Comparison of ENCODE assay signal across 8 cellular contexts in the genomic region with DNA sequence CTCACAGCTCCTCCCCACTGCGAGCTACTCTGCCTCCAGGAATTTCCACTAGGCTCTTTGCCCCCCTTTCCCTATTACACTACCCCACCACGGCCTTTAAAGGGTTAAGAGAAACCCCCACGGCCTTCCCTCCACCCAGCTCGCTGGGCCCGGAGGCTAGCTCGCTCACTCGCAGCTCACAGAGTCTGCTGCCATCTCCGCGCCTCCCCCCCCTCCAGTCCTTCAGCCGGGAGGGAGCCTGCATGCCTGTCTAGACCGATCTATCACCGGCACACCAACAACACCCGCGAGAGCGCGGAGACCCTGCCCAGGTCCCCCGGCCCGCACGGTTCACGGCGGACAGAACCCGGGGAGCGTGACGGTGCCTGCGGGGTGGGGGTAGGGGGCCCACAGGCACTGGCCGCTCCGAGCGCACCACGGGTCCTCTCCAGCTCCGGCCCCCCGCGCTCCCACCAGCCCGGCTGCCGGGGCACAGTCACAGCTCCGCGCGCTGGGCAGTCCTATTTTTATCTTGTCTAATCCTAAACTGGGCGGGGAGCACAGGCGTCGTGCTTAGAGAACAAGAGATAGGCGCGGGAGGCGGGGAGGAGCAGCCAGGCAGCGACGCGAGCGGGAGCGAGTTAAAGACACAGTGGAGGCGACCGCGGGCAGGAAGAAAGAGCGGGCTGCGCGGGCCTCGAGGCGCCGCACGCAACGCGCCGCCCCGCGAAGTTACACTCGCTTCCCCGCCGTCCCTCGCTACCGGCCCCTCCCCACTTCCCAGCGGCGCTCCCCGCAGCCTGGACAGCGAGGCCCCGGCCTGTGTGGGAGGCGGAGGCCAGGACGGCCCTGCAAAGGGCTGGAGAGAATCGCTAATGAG. TPM values are rescaled to one million over a fixed set of nuclear protein-coding genes. Genes with fewer than 3 reads are reported as not detected.
A peak's percentile ranks its signal among the peaks of the same experiment; 100 is the strongest.
DNase-seq lines count a peak whose midpoint lies in the region; ATAC-seq and TF ChIP-seq lines count a peak whose summit lies in the region.

No MANE protein-coding gene starts in this region.

- peak overlapping the region; percentile 80 to 86 for H3K4me3 Mint-ChIP-seq in H9

- intact Hi-C loops in lower leg skin (cut with DNase I; ENCODE audit: low total_unique reads) (no loop called here), testis (cut with DNase I; ENCODE audit: low total_unique reads) (loop anchor here (10.0 kb wide), 1 partner anchor 79 kb away; no protein-coding TSS in a partner anchor)

- peak overlapping the region; percentile 19 for H3K18ac ChIP-seq in H9 (ENCODE audit: insufficient read length, low read depth, low read length)

- no peak overlapping the region for H3K23ac ChIP-seq in H9 (ENCODE audit: insufficient read length, low read depth, low read length)

- H3K9me3 ChIP-seq in H9 (ENCODE audit: control insufficient read depth, low read depth, low read length) (no peaks in the 10 kb centered on the region), testis (no peaks in the 10 kb centered on the region)

- H3K9me3 Mint-ChIP-seq in H9, result peaks cover 39 to 49% of the 10 kb centered on the region in 2 experiments

- H3K79me2 ChIP-seq in H9 (ENCODE audit: insufficient read depth, low read length), result peaks cover 18% of the 10 kb centered on the region

- H3K9ac ChIP-seq in H9 (ENCODE audit: extremely low read depth, insufficient read length, low read length), result peak overlapping the region; percentile 27

- no peak overlapping the region for H2AFZ ChIP-seq in H9 (ENCODE audit: low read length)

- peaks cover 12% of the 10 kb centered on the region for H3K27me3 Mint-ChIP-seq in H9 (ENCODE audit: low read depth)

- peaks cover 0 to 12% (median 11%) of the 10 kb centered on the region in 3 experiments; a peak in 5 of 7 replicates for H3K36me3 Mint-ChIP-seq in H9 (ENCODE audit: insufficient read depth in 1 of 3, low read depth in 3 of 3)

- H3K14ac ChIP-seq in H9 (ENCODE audit: insufficient read depth, low read length), result peak overlapping the region; percentile 57; the same call in 1 of the 2 replicates

- no peak overlapping the region for H3K4ac ChIP-seq in H9 (ENCODE audit: low read depth, low read length)

- no peaks in the 10 kb centered on the region for H3K36me3 ChIP-seq in testis (ENCODE audit: low read depth, missing control alignments)

- DNase-seq in H9 (peak; percentile 70), RWPE1 (ENCODE audit: low spot score) (no peak), lower leg skin (ENCODE audit: low spot score in 2 of 2) (peak; percentile 51 to 90), testis (peak; percentile 86)
- DNase-seq in effector CD4-positive, alpha-beta T cell, result no peak
- DNase-seq in stimulated activated CD8-positive, alpha-beta memory T cell treated with anti-CD3 and anti-CD28 coated beads, Interleukin-4, amount 100 ng/mL, for 48 hours, result no peak

- H3K27ac ChIP-seq in H9 (ENCODE audit: insufficient read length, low read depth, low read length) (no peak overlapping the region), RWPE1 (peak overlapping the region; percentile 87), cingulate gyrus (ENCODE audit: low read depth, low read length) (peak overlapping the region; percentile 4), testis (peak overlapping the region; percentile 30 to 50)

- no peak overlapping the region for H4K91ac ChIP-seq in H9 (ENCODE audit: insufficient read length, low read depth, low read length)

- H2BK12ac ChIP-seq in H9 (ENCODE audit: insufficient read length, low read depth, low read length), result no peak overlapping the region

- H3K27ac Mint-ChIP-seq in H9, result 0 out of 7 replicates have a peak overlapping the region, but pooled peaks of 1 of the 3 experiments have one; percentile 70

- no peak overlapping the region for H4K8ac ChIP-seq in H9 (replicated peaks; ENCODE audit: insufficient read length, low read depth, low read length)

- no peak overlapping the region for H3K56ac ChIP-seq in H9 (ENCODE audit: insufficient read length, low read depth, low read length)

- H2BK5ac ChIP-seq in H9 (ENCODE audit: insufficient read length, low read length), result no peak overlapping the region

- no peak overlapping the region for H2BK20ac ChIP-seq in H9 (ENCODE audit: low read depth, low read length, poor library complexity, severe bottlenecking)

- TF ChIP-seq POLR2A in lower leg skin (IDR thresholded peaks at IDR 0.05) (no peak), testis (IDR thresholded peaks at IDR 0.05) (no peak)

- H3K4me3 ChIP-seq in lower leg skin (ENCODE audit: low read depth, poor library complexity, severe bottlenecking) (peak overlapping the region; percentile 12), testis (peak overlapping the region; percentile 60 to 81)

- no peak for ATAC-seq in HG03439 (IDR thresholded peaks at IDR 0.05; ENCODE audit: unreplicated experiment)

- CTCF ChIA-PET in RWPE1 (lab: Yijun Ruan, JAX), result interaction anchor here (0.7 to 1.0 kb wide), 2 partner anchors 173 to 277 kb away, joined by 3 read pairs; no protein-coding TSS in a partner anchor

- H2BK15ac ChIP-seq in H9 (ENCODE audit: low read depth, low read length), result no peak overlapping the region

- no peak overlapping the region for H2BK120ac ChIP-seq in H9 (ENCODE audit: low read depth, low read length, poor library complexity, severe bottlenecking)

- H3K4me2 ChIP-seq in H9 (ENCODE audit: insufficient read depth, insufficient read length, low read length), result peak overlapping the region; percentile 74

- H4K20me1 ChIP-seq in H9 (ENCODE audit: control insufficient read depth, insufficient read depth, insufficient read length), result no peaks in the 10 kb centered on the region

- H3K4me1 ChIP-seq in H9 (ENCODE audit: insufficient read depth, low read length) (peaks cover 9% of the 10 kb centered on the region; the same call in 1 of the 2 replicates), testis (peaks cover 9% of the 10 kb centered on the region)

- POLR2A ChIA-PET in RWPE1 (lab: Yijun Ruan, JAX; ENCODE audit: low non-redundant PET), result no interaction called here

- peaks cover 23 to 35% of the 10 kb centered on the region in 2 experiments for H3K4me1 Mint-ChIP-seq in H9

- H3K23me2 ChIP-seq in H9 (ENCODE audit: insufficient read length, low read depth, low read length, poor library complexity, severe bottlenecking), result peaks cover 38% of the 10 kb centered on the region

- no peak overlapping the region for H3T11ph ChIP-seq in H9 (ENCODE audit: low read length)

- peaks cover 12% of the 10 kb centered on the region; the same call in 1 of the 2 replicates for H3K27me3 ChIP-seq in H9 (ENCODE audit: insufficient read depth, low read length)
- H3K27me3 ChIP-seq in testis, result no peaks in the 10 kb centered on the region

- H3K79me1 ChIP-seq in H9 (ENCODE audit: insufficient read depth, low read depth, low read length, poor library complexity, severe bottlenecking), result no peaks in the 10 kb centered on the region

- H4K5ac ChIP-seq in H9 (ENCODE audit: insufficient read length, low read depth, low read length), result no peak overlapping the region

- no peak for TF ChIP-seq CTCF in H9 (conservative IDR thresholded peaks at IDR 0.05)
- no peak for TF ChIP-seq CTCF in RWPE1 (conservative IDR thresholded peaks at IDR 0.05; ENCODE audit: low read depth)
- no peak for TF ChIP-seq CTCF in lower leg skin (IDR thresholded peaks at IDR 0.05)
- no peak for TF ChIP-seq CTCF in testis (IDR thresholded peaks at IDR 0.05)

- no peak overlapping the region for H2AK5ac ChIP-seq in H9 (ENCODE audit: insufficient read length, low read length)

- WGBS in H9 (ENCODE audit: extremely low coverage, insufficient read length, low lambda C conversion rate), result no CpG with 5 or more reads among the region's 76 CpGs
- WGBS in lower leg skin, 2 donors, result 2 to 8% methylated on average over 9 to 17 of the region's 76 CpGs
- WGBS in testis, 2 donors, result 1 to 5% methylated on average over 3 to 24 of the region's 76 CpGs

RNA-seq across cellular contexts. Expression of gene BCOR, which starts 3.5 kb away (rescaled TPM):
- total RNA-seq in H9 (2021) (126 and 134 TPM in 2 replicates), lower leg skin (10 to 100 TPM; 23.8 to 37.5 (median 31.1) TPM), testis (10 to 100 TPM; 46.8 to 69.6 TPM)
- polyA plus RNA-seq in testis (ENCODE audit: insufficient read depth, low read depth, low replicate concordance), result 26.4 TPM

Comparison
In these comparisons a context has a peak if more than half of its experiments do, and no peak if none do; other contexts are left out.
1. DNase-seq: peak in H9 (single experiment), lower leg skin (2 of 2) and testis (single experiment); none in RWPE1 (single experiment), effector CD4-positive, alpha-beta T cell (single experiment) and stimulated activated CD8-positive, alpha-beta memory T cell treated with anti-CD3 and anti-CD28 coated beads, Interleukin-4, amount 100 ng/mL, for 48 hours (single experiment).